ENCODE assay signal across 8 cellular contexts in the genomic region with DNA sequence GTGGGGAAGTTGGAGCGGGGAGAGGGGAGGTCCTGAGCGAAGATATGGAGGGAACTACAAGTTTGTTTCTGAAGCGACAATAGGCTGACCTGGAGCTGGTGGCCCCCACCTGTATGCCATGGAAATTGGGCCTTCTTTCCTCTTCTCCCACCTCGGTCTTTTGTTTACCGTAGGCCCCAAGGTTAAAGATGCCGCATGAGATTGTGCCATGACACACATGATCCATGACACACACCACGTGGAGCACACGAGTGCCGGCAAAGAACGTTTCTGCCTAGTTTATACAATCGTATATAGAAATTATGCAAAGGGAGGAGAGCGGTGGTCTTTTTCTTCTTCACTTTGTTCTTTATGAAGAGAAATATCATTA. TPM values are rescaled to one million over a fixed set of nuclear protein-coding genes. Genes with fewer than 3 reads are reported as not detected.
DNase-seq lines count a peak whose midpoint lies in the region; ATAC-seq and TF ChIP-seq lines count a peak whose summit lies in the region.

No MANE protein-coding gene starts in this region.

- H3K27me3 ChIP-seq in HCT116 (ENCODE audit: insufficient read depth, low read length) (no peaks in the 10 kb centered on the region), PC-3 (ENCODE audit: low read length) (no peaks in the 10 kb centered on the region)

- no peaks in the 10 kb centered on the region for H3F3A ChIP-seq in PC-3 (ENCODE audit: low read length, unreplicated experiment)

- H3K4me1 ChIP-seq in HCT116 (ENCODE audit: control insufficient read depth in 1 of 2, insufficient read depth in 2 of 2, low read length in 2 of 2) = peaks cover 7 to 21% of the 10 kb centered on the region in 2 experiments
- peaks cover 27% of the 10 kb centered on the region for H3K4me1 ChIP-seq in PC-3 (ENCODE audit: insufficient read depth, low read length)

- CTCF ChIA-PET in GM10248 (lab: Yijun Ruan, JAX) = interaction anchor here (1.1 to 1.6 kb wide), 2 partner anchors 15 to 344 kb away, joined by 3 to 4 read pairs; no protein-coding TSS in a partner anchor
- CTCF ChIA-PET in HCT116 (lab: Charles Lee) = no interaction called here
- CTCF ChIA-PET in PC-3 (lab: Charles Lee) = no interaction called here

- no peak overlapping the region for H2AFZ ChIP-seq in HCT116 (ENCODE audit: low read depth, low read length, poor library complexity, severe bottlenecking)
- peak overlapping the region; percentile 81 for H2AFZ ChIP-seq in PC-3 (ENCODE audit: low read length)

- H3K79me2 ChIP-seq in HCT116 (ENCODE audit: insufficient read depth, low read length) = peaks cover 57% of the 10 kb centered on the region
- H3K79me2 ChIP-seq in PC-3 (ENCODE audit: low read length) = peaks cover 55% of the 10 kb centered on the region

- H3K9me2 ChIP-seq in HCT116 (ENCODE audit: insufficient read depth) = no peaks in the 10 kb centered on the region
- no peaks in the 10 kb centered on the region for H3K9me2 ChIP-seq in PC-3 (replicated peaks; ENCODE audit: low read length)

- H3K4me3 ChIP-seq in HCT116 (replicated peaks in 1 of 2; ENCODE audit: low read depth in 1 of 2, low read length in 2 of 2) (peak overlapping the region; percentile 88 to 95), PC-3 (ENCODE audit: low read length) (peak overlapping the region; percentile 88)

- POLR2A ChIA-PET in GM10248 (lab: Yijun Ruan, JAX) (no interaction called here), HCT116 (lab: Charles Lee) (no interaction called here), PC-3 (lab: Charles Lee; ENCODE audit: unreplicated experiment) (no interaction called here)

- H3K36me3 ChIP-seq in HCT116 (ENCODE audit: control insufficient read depth in 1 of 2, insufficient read depth in 2 of 2, low read length in 2 of 2) (peaks cover 9 to 14% of the 10 kb centered on the region in 2 experiments; a peak in 2 of 4 replicates), PC-3 (ENCODE audit: low read depth, low read length) (peaks cover 13% of the 10 kb centered on the region)

- no peaks in the 10 kb centered on the region for H3K9me3 ChIP-seq in HCT116 (ENCODE audit: control insufficient read depth in 1 of 2, insufficient read depth in 1 of 2, low read depth in 1 of 2, low read length in 2 of 2)
- no peaks in the 10 kb centered on the region for H3K9me3 ChIP-seq in PC-3 (ENCODE audit: low read length)

- H3K27ac ChIP-seq in HCT116 (ENCODE audit: low read depth, low read length) (peak overlapping the region; percentile 87), PC-3 (ENCODE audit: low read length) (peak overlapping the region; percentile 79), caudate nucleus (ENCODE audit: low read depth, low read length) (peak overlapping the region; percentile 74), substantia nigra (ENCODE audit: low read depth, low read length, poor library complexity, severe bottlenecking) (peak overlapping the region; percentile 73)

- H3K4me2 ChIP-seq in HCT116 (ENCODE audit: low read length) (peak overlapping the region; percentile 85), PC-3 (ENCODE audit: low read length) (peak overlapping the region; percentile 90)

- BruUV-seq in HCT116 (replicated peaks; lab: Mats Ljungman, UMichigan) (no TSS peak), PC-3 (replicated peaks; lab: Mats Ljungman, UMichigan) (no TSS peak)

- intact Hi-C loops in HCT116 (cut with micrococcal nuclease) = no loop called here
- intact Hi-C loops in PC-3 (cut with micrococcal nuclease) = loop anchor here (2.0 kb wide), 1 partner anchor 39 kb away; no protein-coding TSS in a partner anchor

- DNase-seq in GM10248 (ENCODE audit: extremely low spot score) (peak; percentile 34), HCT116 (ENCODE audit: low read depth, low spot score) (peak; percentile 4), PC-3 (peak; percentile 26), caudate nucleus (lab: John Stamatoyannopoulos, UW) (no peak), lung microvascular endothelial cell (ENCODE audit: low read depth in 2 of 2) (peak; percentile 29 to 44), substantia nigra (lab: John Stamatoyannopoulos, UW) (no peak), NCI-H2196 (lab: John Stamatoyannopoulos, UW; ENCODE audit: unreplicated experiment) (no peak)

- peak; percentile 34 for ATAC-seq in HCT116
- ATAC-seq in PC-3 = peak; percentile 20
- no peak for ATAC-seq in GM18520 (IDR thresholded peaks at IDR 0.05; ENCODE audit: unreplicated experiment)

- no peak for TF ChIP-seq POLR2A in HCT116 (IDR thresholded peaks at IDR 0.05; ENCODE audit: borderline replicate concordance, extremely low read depth, insufficient read depth, insufficient read length)

- no peak for TF ChIP-seq CTCF in GM10248 (IDR thresholded peaks at IDR 0.05; ENCODE audit: control extremely low read depth, extremely low read depth, low read depth, missing control alignments)
- no peak for TF ChIP-seq CTCF in HCT116 (IDR thresholded peaks at IDR 0.05 in 2 of 3, conservative IDR thresholded peaks at IDR 0.05 in 1 of 3; ENCODE audit: borderline replicate concordance in 1 of 3, insufficient read depth in 1 of 3, low read depth in 2 of 3, low read length in 2 of 3)
- no peak for TF ChIP-seq CTCF in PC-3 (conservative IDR thresholded peaks at IDR 0.05; ENCODE audit: low read depth, low read length)

- peak overlapping the region; percentile 91 for H3K9ac ChIP-seq in HCT116 (ENCODE audit: low read length)
- H3K9ac ChIP-seq in PC-3 (ENCODE audit: low read length) = peak overlapping the region; percentile 94

- H4K20me1 ChIP-seq in HCT116 (ENCODE audit: insufficient read depth) (no peaks in the 10 kb centered on the region), PC-3 (ENCODE audit: low read length) (peaks cover 17% of the 10 kb centered on the region; the same call in 1 of the 2 replicates)

- no peak for TF ChIP-seq RAD21 in HCT116 (IDR thresholded peaks at IDR 0.05; ENCODE audit: low read depth)

- RAD21 ChIA-PET in HCT116 (lab: Charles Lee; ENCODE audit: low non-redundant PET in 1 of 2, low total read pairs in 2 of 2, uncharacterized antibody in 2 of 2, unreplicated experiment in 2 of 2) = interaction anchor here in 1 of 2 experiments (0.5 kb wide), 1 partner anchor 273 kb away, joined by 3 read pairs; no protein-coding TSS in a partner anchor

TF ChIP-seq in HCT116, 20 proteins besides CTCF, POLR2A, EP300 and RAD21:
- TF ChIP-seq ELF1 (IDR thresholded peaks at IDR 0.05; ENCODE audit: borderline replicate concordance, low read depth) = no peak
- no peak for TF ChIP-seq EZH2 (IDR thresholded peaks at IDR 0.05)
- no peak for TF ChIP-seq SRF (IDR thresholded peaks at IDR 0.05; ENCODE audit: low read depth)
- TF ChIP-seq, protein P1, sequence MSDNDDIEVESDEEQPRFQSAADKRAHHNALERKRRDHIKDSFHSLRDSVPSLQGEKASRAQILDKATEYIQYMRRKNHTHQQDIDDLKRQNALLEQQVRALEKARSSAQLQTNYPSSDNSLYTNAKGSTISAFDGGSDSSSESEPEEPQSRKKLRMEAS (IDR thresholded peaks at IDR 0.05) = peak; percentile 55

RNA-seq across cellular contexts. Expression of gene TMEM33, which starts 0.4 kb away (rescaled TPM):
- 82.4 TPM for total RNA-seq in HCT116 (2021; ENCODE audit: unreplicated experiment)
- polyA plus RNA-seq in HCT116 (2012) = 26.9 and 33.4 TPM in 2 replicates
- total RNA-seq in PC-3 (2014; rRNA removed) = 70.3 and 97.4 TPM in 2 replicates
- 27.9 and 38.9 TPM in 2 replicates for total RNA-seq in lung microvascular endothelial cell

RNA-seq across cellular contexts. Expression of gene DCAF4L1, which starts 45.9 kb away (rescaled TPM):
- total RNA-seq in HCT116 (2021; ENCODE audit: unreplicated experiment) (0.39 TPM), PC-3 (2014; rRNA removed) (0.22 and 0.63 TPM in 2 replicates), lung microvascular endothelial cell (under 0.01 TPM in 2 replicates)
- 0.14 and 0.17 TPM in 2 replicates for polyA plus RNA-seq in HCT116 (2012)

RNA-seq across cellular contexts. Expression of gene SLC30A9, which starts 54.7 kb away (rescaled TPM):
- 67.4 TPM for total RNA-seq in HCT116 (2021; ENCODE audit: unreplicated experiment)
- polyA plus RNA-seq in HCT116 (2012) = 22.7 and 27.2 TPM in 2 replicates
- 32.4 and 32.7 TPM in 2 replicates for total RNA-seq in PC-3 (2014; rRNA removed)
- total RNA-seq in lung microvascular endothelial cell = 29.2 and 35.9 TPM in 2 replicates

Comparison
In these comparisons a context has a peak if more than half of its experiments do, and no peak if none do; other contexts are left out.
1. DNase-seq: peak in GM10248 (single experiment), HCT116 (single experiment), PC-3 (single experiment) and lung microvascular endothelial cell (2 of 2); none in caudate nucleus (0 of 61), substantia nigra (0 of 49) and NCI-H2196 (single experiment).
2. Peak in every context shown above with its lines, with median percentiles within 50 percentile points of each other: H3K27ac ChIP-seq.